Comparison of ENCODE assay signal across 28 cellular contexts in the genomic region with DNA sequence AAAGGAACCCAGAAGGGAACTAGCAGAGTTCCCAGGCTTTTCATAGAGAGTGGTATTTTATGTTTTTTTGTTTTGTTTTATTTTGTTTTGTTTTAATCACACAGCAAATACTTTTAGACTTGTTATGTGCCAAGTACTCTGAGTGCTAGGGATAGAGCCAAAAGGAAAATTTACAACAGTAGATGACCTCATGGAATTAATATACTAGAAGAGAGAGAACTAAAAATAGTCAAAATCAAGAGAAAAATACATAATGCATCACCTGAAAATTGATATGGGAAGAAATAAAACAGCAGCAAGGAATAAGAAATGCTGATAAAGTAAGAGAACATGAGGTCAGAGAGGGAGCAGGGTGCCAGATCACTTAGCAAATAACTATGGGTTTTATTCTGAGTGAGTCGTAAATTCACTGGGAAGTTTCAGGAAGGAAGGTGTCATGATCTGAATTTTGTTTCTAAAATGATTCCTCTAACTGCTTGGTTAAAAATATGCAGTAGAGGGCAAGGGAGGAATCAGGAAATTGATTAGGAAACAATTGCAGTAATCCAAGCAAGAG.
A peak's percentile ranks its signal among the peaks of the same experiment; 100 is the strongest.
DNase-seq lines count a peak whose midpoint lies in the region; ATAC-seq and TF ChIP-seq lines count a peak whose summit lies in the region.
"Had no signal": no experiment of that assay in that cellular context is flagged by ENCODE, and none has a peak within 500 bp of the region (broad histone marks: within the 10 kb centered on the region; RNA-seq: fewer than 3 reads in every experiment).

No MANE protein-coding gene starts in this region.

- H3K9me3 ChIP-seq in right cardiac atrium (ENCODE audit: control insufficient read depth, low read length) (no peaks in the 10 kb centered on the region), right atrium auricular region (no peaks in the 10 kb centered on the region)
- H3K9me3 ChIP-seq: HAP-1 had no signal

- H3K4me1 ChIP-seq in right cardiac atrium (ENCODE audit: control insufficient read depth, insufficient read depth, low read length), result no peaks in the 10 kb centered on the region
- H3K4me1 ChIP-seq in right atrium auricular region, result no peaks in the 10 kb centered on the region
- H3K4me1 ChIP-seq: HAP-1 had no signal

- TF ChIP-seq CTCF in right atrium auricular region (IDR thresholded peaks at IDR 0.05), result no peak
- TF ChIP-seq CTCF in MCF 10A (IDR thresholded peaks at IDR 0.05; ENCODE audit: unreplicated experiment), result no peak

- H3K36me3 Mint-ChIP-seq in MCF 10A (ENCODE audit: insufficient read depth, unreplicated experiment), result no peaks in the 10 kb centered on the region
- H3K36me3 Mint-ChIP-seq in activated T-cell treated with anti-CD3 and anti-CD28 coated beads, Interleukin-2, amount 50 U/mL, for 72 hours (ENCODE audit: insufficient read depth in 2 of 2), result no peaks in the 10 kb centered on the region
- H3K36me3 Mint-ChIP-seq: CD4-positive, alpha-beta memory T cell; IgD-negative memory B cell had no signal

- peak in 1 of 3 donors; percentile 9 for DNase-seq in right cardiac atrium
- no peak for DNase-seq in right atrium auricular region (ENCODE audit: low spot score)
- DNase-seq in NCI-H69 (lab: John Stamatoyannopoulos, UW), result peak; percentile 29
- peak; percentile 6 for DNase-seq in medulla oblongata (ENCODE audit: extremely low spot score)
- DNase-seq in MCF 10A (ENCODE audit: unreplicated experiment), result no peak
- no peak for DNase-seq in NCI-H510A (lab: John Stamatoyannopoulos, UW)
- DNase-seq in activated T-cell treated with anti-CD3 and anti-CD28 coated beads, Interleukin-2, amount 50 U/mL, for 72 hours, result no peak
- DNase-seq: CD4-positive, alpha-beta memory T cell; COR-L47; DMS79; EL; GF-D8; GOT3; HFFc6; NCI-H1092 treated with DMSO at 0.1 percent for 48 hours; NCI-H1436; NCI-H187 treated with DMSO at 0.1 percent for 48 hours; NCI-H2171 treated with DMSO at 0.1 percent for 48 hours; NCI-H524 treated with DMSO at 0.1 percent for 48 hours; NCI-H82; SIG-M5 had no signal

- ATAC-seq in right cardiac atrium, result peak; percentile 54 to 66
- no peak for ATAC-seq in activated T-cell treated with anti-CD3 and anti-CD28 coated beads, Interleukin-2, amount 50 U/mL, for 72 hours (replicated peaks in 1 of 2)
- ATAC-seq: Panc1 had no signal

- 37% methylated on average over 1 of the region's 1 CpG for WGBS in right cardiac atrium

- no peaks in the 10 kb centered on the region for H3K4me1 Mint-ChIP-seq in MCF 10A (ENCODE audit: insufficient read depth, unreplicated experiment)
- no peaks in the 10 kb centered on the region for H3K4me1 Mint-ChIP-seq in activated T-cell treated with anti-CD3 and anti-CD28 coated beads, Interleukin-2, amount 50 U/mL, for 72 hours (ENCODE audit: low read depth)
- H3K4me1 Mint-ChIP-seq: CD4-positive, alpha-beta memory T cell; IgD-negative memory B cell had no signal

- CTCF ChIA-PET in MCF 10A (lab: Yijun Ruan, JAX), result no interaction called here

- peaks cover 12% of the 10 kb centered on the region for H3K27me3 Mint-ChIP-seq in MCF 10A (ENCODE audit: insufficient read depth, unreplicated experiment)
- no peaks in the 10 kb centered on the region for H3K27me3 Mint-ChIP-seq in activated T-cell treated with anti-CD3 and anti-CD28 coated beads, Interleukin-2, amount 50 U/mL, for 72 hours (ENCODE audit: low read depth)
- H3K27me3 Mint-ChIP-seq: CD4-positive, alpha-beta memory T cell; IgD-negative memory B cell had no signal

- intact Hi-C loops in right cardiac atrium (cut with DNase I), result no loop called here
- intact Hi-C loops in MCF 10A (cut with micrococcal nuclease), result no loop called here

- no peaks in the 10 kb centered on the region for H3K9me3 Mint-ChIP-seq in MCF 10A (ENCODE audit: unreplicated experiment)
- H3K9me3 Mint-ChIP-seq in activated T-cell treated with anti-CD3 and anti-CD28 coated beads, Interleukin-2, amount 50 U/mL, for 72 hours, result peaks cover 0 to 1% of the 10 kb centered on the region in 2 donors

- H3K27me3 ChIP-seq in right cardiac atrium (ENCODE audit: control insufficient read depth, insufficient read depth) (no peaks in the 10 kb centered on the region), right atrium auricular region (no peaks in the 10 kb centered on the region)

- H3K4me3 ChIP-seq in right cardiac atrium (ENCODE audit: low read length), result no peak overlapping the region
- H3K4me3 ChIP-seq in right atrium auricular region, result no peak overlapping the region
- H3K4me3 ChIP-seq: HAP-1, SK-N-MC had no signal

- BruUV-seq in MCF 10A (replicated peaks; lab: Mats Ljungman, UMichigan), result no TSS peak

- H3K27ac Mint-ChIP-seq in MCF 10A (ENCODE audit: low read depth, unreplicated experiment), result no peak overlapping the region
- H3K27ac Mint-ChIP-seq in activated T-cell treated with anti-CD3 and anti-CD28 coated beads, Interleukin-2, amount 50 U/mL, for 72 hours, result no peak overlapping the region
- H3K27ac Mint-ChIP-seq: CD4-positive, alpha-beta memory T cell; HFFc6; IgD-negative memory B cell had no signal

- no peak overlapping the region for H3K4me3 Mint-ChIP-seq in MCF 10A (ENCODE audit: unreplicated experiment)
- H3K4me3 Mint-ChIP-seq in activated T-cell treated with anti-CD3 and anti-CD28 coated beads, Interleukin-2, amount 50 U/mL, for 72 hours, result no peak overlapping the region
- H3K4me3 Mint-ChIP-seq: CD4-positive, alpha-beta memory T cell; HFFc6; IgD-negative memory B cell had no signal

- H3K27ac ChIP-seq in right cardiac atrium (ENCODE audit: low read length) (no peak overlapping the region), right atrium auricular region (peak overlapping the region in 1 of 2 donors; percentile 55)
- H3K27ac ChIP-seq: HL-60, KMS-11, RWPE1, SK-N-MC had no signal

- H3K36me3 ChIP-seq in right atrium auricular region, result no peaks in the 10 kb centered on the region
- H3K36me3 ChIP-seq: HAP-1 had no signal

- POLR2A ChIA-PET in MCF 10A (lab: Yijun Ruan, JAX), result no interaction called here

Comparison
In these comparisons a context has a peak if more than half of its experiments do, and no peak if none do; other contexts are left out.
1. ATAC-seq: peak in right cardiac atrium (2 of 2); none in activated T-cell treated with anti-CD3 and anti-CD28 coated beads, Interleukin-2, amount 50 U/mL, for 72 hours (0 of 2).
2. DNase-seq: peak in NCI-H69 (single experiment) and medulla oblongata (single experiment); none in right atrium auricular region (single experiment), MCF 10A (single experiment), NCI-H510A (single experiment) and activated T-cell treated with anti-CD3 and anti-CD28 coated beads, Interleukin-2, amount 50 U/mL, for 72 hours (0 of 2).